Comparison of ENCODE assay signal across 9 cellular contexts in genomic region chr17:57832711-57833596, GRCh38. TPM values are rescaled to one million over a fixed set of nuclear protein-coding genes. Genes with fewer than 3 reads are reported as not detected.
A peak's percentile ranks its signal among the peaks of the same experiment; 100 is the strongest.
DNase-seq lines count a peak whose midpoint lies in the region; ATAC-seq and TF ChIP-seq lines count a peak whose summit lies in the region.
"Had no signal": no experiment of that assay in that cellular context is flagged by ENCODE, and none has a peak within 500 bp of the region (broad histone marks: within the 10 kb centered on the region; RNA-seq: fewer than 3 reads in every experiment).

No MANE protein-coding gene starts in this region.

- H3K9me3 ChIP-seq in DND-41 (ENCODE audit: insufficient read depth, low read length, severe bottlenecking) (no peaks in the 10 kb centered on the region), Peyer's patch (no peaks in the 10 kb centered on the region)

- peak overlapping the region; percentile 51 for H3K4me2 ChIP-seq in DND-41 (ENCODE audit: insufficient read depth, low read length)

- peak; percentile 98 for TF ChIP-seq CTCF in DND-41 (IDR thresholded peaks at IDR 0.05; ENCODE audit: borderline replicate concordance, extremely low read depth, low read length, poor library complexity, severe bottlenecking)
- TF ChIP-seq CTCF in Peyer's patch (IDR thresholded peaks at IDR 0.05), result peak; percentile 64 to 94 (median 81)
- TF ChIP-seq CTCF in fibroblast of the aortic adventitia (IDR thresholded peaks at IDR 0.05; ENCODE audit: insufficient read depth, low read length), result peak; percentile 87

- H3K36me3 ChIP-seq in DND-41 (ENCODE audit: insufficient read depth, low read length), result peaks cover 5% of the 10 kb centered on the region; the same call in 1 of the 2 replicates
- H3K36me3 ChIP-seq in Peyer's patch, result peaks cover 0 to 7% (median 0%) of the 10 kb centered on the region in 3 donors

- no peaks in the 10 kb centered on the region for H3K79me2 ChIP-seq in DND-41 (ENCODE audit: insufficient read depth, low read length)

- H3K4me1 ChIP-seq in DND-41 (ENCODE audit: insufficient read depth, low read length), result peaks cover 9% of the 10 kb centered on the region
- peaks cover 0 to 7% (median 0%) of the 10 kb centered on the region in 4 donors for H3K4me1 ChIP-seq in Peyer's patch

- peak overlapping the region; percentile 22; the same call in 1 of the 2 replicates for H3K9ac ChIP-seq in DND-41 (ENCODE audit: low read depth, low read length)

- peak overlapping the region; percentile 63 for H2AFZ ChIP-seq in DND-41 (ENCODE audit: low read depth, low read length)

- POLR2A ChIA-PET in naive thymus-derived CD8-positive, alpha-beta T cell (lab: Charles Lee), result interaction anchor here (0.6 kb wide), 1 partner anchor 576 kb away, joined by 4 read pairs; no protein-coding TSS in a partner anchor

- no peaks in the 10 kb centered on the region for H3K27me3 Mint-ChIP-seq in activated T-helper 1 cell treated with anti-CD3 and anti-CD28 coated beads, Interleukin-12 subunit alpha, Interleukin-12 subunit beta, Interleukin-2, Interleukin-4 antibody, amounts not matched to agents 30 ng/mL and 10 ng/mL and 1 ng/mL, durations not matched to agents 14 hours and 24 hours and 36 hours (ENCODE audit: insufficient read depth)
- no peaks in the 10 kb centered on the region for H3K27me3 Mint-ChIP-seq in naive thymus-derived CD8-positive, alpha-beta T cell
- H3K27me3 Mint-ChIP-seq in stimulated activated memory B cell treated with anti-CD40 and anti-IgM and Interleukin-4, amounts not matched to agents 10 μg/mL and 1 μg/mL and 100 μg/mL, for 72 hours, result no peaks in the 10 kb centered on the region

- DNase-seq in DND-41, result peak; percentile 68
- peak; percentile 37 for DNase-seq in KG1 (lab: John Stamatoyannopoulos, UW)
- peak; percentile 65 to 89 (median 66) for DNase-seq in Peyer's patch
- DNase-seq in activated T-helper 1 cell treated with anti-CD3 and anti-CD28 coated beads, Interleukin-12 subunit alpha, Interleukin-12 subunit beta, Interleukin-2, Interleukin-4 antibody, amounts not matched to agents 30 ng/mL and 10 ng/mL and 1 ng/mL, durations not matched to agents 14 hours and 24 hours and 36 hours (ENCODE audit: low spot score), result peak; percentile 38
- DNase-seq in fibroblast of the aortic adventitia (ENCODE audit: low read depth), result peak; percentile 81
- peak; percentile 38 to 83 (median 62) for DNase-seq in naive thymus-derived CD8-positive, alpha-beta T cell

- peak overlapping the region; percentile 19; the same call in 1 of the 2 replicates for H3K27ac ChIP-seq in DND-41 (ENCODE audit: low read length)
- H3K27ac ChIP-seq in Peyer's patch, result peak overlapping the region in 1 of 4 donors; percentile 44

- H3K4me3 ChIP-seq in DND-41 (ENCODE audit: low read depth in 1 of 2, low read length in 2 of 2), result no peak overlapping the region
- peak overlapping the region; percentile 8 to 46 (median 42) for H3K4me3 ChIP-seq in Peyer's patch
- peak overlapping the region; percentile 63 for H3K4me3 ChIP-seq in fibroblast of the aortic adventitia (ENCODE audit: low read depth, low read length)

- H3K4me1 Mint-ChIP-seq in activated T-helper 1 cell treated with anti-CD3 and anti-CD28 coated beads, Interleukin-12 subunit alpha, Interleukin-12 subunit beta, Interleukin-2, Interleukin-4 antibody, amounts not matched to agents 30 ng/mL and 10 ng/mL and 1 ng/mL, durations not matched to agents 14 hours and 24 hours and 36 hours (ENCODE audit: low read depth), result peaks cover 14% of the 10 kb centered on the region
- peaks cover 0 to 6% (median 1%) of the 10 kb centered on the region in 4 donors for H3K4me1 Mint-ChIP-seq in naive thymus-derived CD8-positive, alpha-beta T cell
- H3K4me1 Mint-ChIP-seq in stimulated activated memory B cell treated with anti-CD40 and anti-IgM and Interleukin-4, amounts not matched to agents 10 μg/mL and 1 μg/mL and 100 μg/mL, for 72 hours, result no peaks in the 10 kb centered on the region

- H3K27me3 ChIP-seq in DND-41 (ENCODE audit: insufficient read depth, low read length, poor library complexity) (no peaks in the 10 kb centered on the region), Peyer's patch (no peaks in the 10 kb centered on the region)

- H3K36me3 Mint-ChIP-seq in activated T-helper 1 cell treated with anti-CD3 and anti-CD28 coated beads, Interleukin-12 subunit alpha, Interleukin-12 subunit beta, Interleukin-2, Interleukin-4 antibody, amounts not matched to agents 30 ng/mL and 10 ng/mL and 1 ng/mL, durations not matched to agents 14 hours and 24 hours and 36 hours (ENCODE audit: low read depth), result peaks cover 6% of the 10 kb centered on the region
- peaks cover 0 to 12% (median 0%) of the 10 kb centered on the region in 3 donors for H3K36me3 Mint-ChIP-seq in naive thymus-derived CD8-positive, alpha-beta T cell
- peaks cover 7% of the 10 kb centered on the region for H3K36me3 Mint-ChIP-seq in stimulated activated memory B cell treated with anti-CD40 and anti-IgM and Interleukin-4, amounts not matched to agents 10 μg/mL and 1 μg/mL and 100 μg/mL, for 72 hours

- ATAC-seq in DND-41 (ENCODE audit: insufficient read depth, low read depth) (peak; percentile 72), HG02642 (IDR thresholded peaks at IDR 0.05; ENCODE audit: poor library complexity, unreplicated experiment) (no peak)
- peak; percentile 86 to 90 for ATAC-seq in naive thymus-derived CD8-positive, alpha-beta T cell
- peak; percentile 77 for ATAC-seq in stimulated activated memory B cell treated with anti-CD40 and anti-IgM and Interleukin-4, amounts not matched to agents 10 μg/mL and 1 μg/mL and 100 μg/mL, for 72 hours

- no peaks in the 10 kb centered on the region for H3K9me3 Mint-ChIP-seq in activated T-helper 1 cell treated with anti-CD3 and anti-CD28 coated beads, Interleukin-12 subunit alpha, Interleukin-12 subunit beta, Interleukin-2, Interleukin-4 antibody, amounts not matched to agents 30 ng/mL and 10 ng/mL and 1 ng/mL, durations not matched to agents 14 hours and 24 hours and 36 hours
- no peaks in the 10 kb centered on the region for H3K9me3 Mint-ChIP-seq in naive thymus-derived CD8-positive, alpha-beta T cell
- H3K9me3 Mint-ChIP-seq in stimulated activated memory B cell treated with anti-CD40 and anti-IgM and Interleukin-4, amounts not matched to agents 10 μg/mL and 1 μg/mL and 100 μg/mL, for 72 hours, result no peaks in the 10 kb centered on the region
- H3K9me3 Mint-ChIP-seq: dendritic cell treated with granulocyte-macrophage colony-stimulating factor and Interleukin-4, amounts not matched to agents 40 ng/mL and 50 ng/mL, for 4 days had no signal

- no peak for TF ChIP-seq POLR2A in Peyer's patch (IDR thresholded peaks at IDR 0.05)

- no peak overlapping the region for H3K27ac Mint-ChIP-seq in activated T-helper 1 cell treated with anti-CD3 and anti-CD28 coated beads, Interleukin-12 subunit alpha, Interleukin-12 subunit beta, Interleukin-2, Interleukin-4 antibody, amounts not matched to agents 30 ng/mL and 10 ng/mL and 1 ng/mL, durations not matched to agents 14 hours and 24 hours and 36 hours
- H3K27ac Mint-ChIP-seq in naive thymus-derived CD8-positive, alpha-beta T cell, result no peak overlapping the region
- no peak overlapping the region for H3K27ac Mint-ChIP-seq in stimulated activated memory B cell treated with anti-CD40 and anti-IgM and Interleukin-4, amounts not matched to agents 10 μg/mL and 1 μg/mL and 100 μg/mL, for 72 hours
- H3K27ac Mint-ChIP-seq: dendritic cell treated with granulocyte-macrophage colony-stimulating factor and Interleukin-4, amounts not matched to agents 40 ng/mL and 50 ng/mL, for 4 days had no signal

- no peak overlapping the region for H3K4me3 Mint-ChIP-seq in activated T-helper 1 cell treated with anti-CD3 and anti-CD28 coated beads, Interleukin-12 subunit alpha, Interleukin-12 subunit beta, Interleukin-2, Interleukin-4 antibody, amounts not matched to agents 30 ng/mL and 10 ng/mL and 1 ng/mL, durations not matched to agents 14 hours and 24 hours and 36 hours
- H3K4me3 Mint-ChIP-seq in naive thymus-derived CD8-positive, alpha-beta T cell, result no peak overlapping the region
- H3K4me3 Mint-ChIP-seq in stimulated activated memory B cell treated with anti-CD40 and anti-IgM and Interleukin-4, amounts not matched to agents 10 μg/mL and 1 μg/mL and 100 μg/mL, for 72 hours, result no peak overlapping the region
- H3K4me3 Mint-ChIP-seq: dendritic cell treated with granulocyte-macrophage colony-stimulating factor and Interleukin-4, amounts not matched to agents 40 ng/mL and 50 ng/mL, for 4 days had no signal

- H4K20me1 ChIP-seq in DND-41 (ENCODE audit: insufficient read depth, low read length), result no peaks in the 10 kb centered on the region

- intact Hi-C loops in activated T-helper 1 cell treated with anti-CD3 and anti-CD28 coated beads, Interleukin-12 subunit alpha, Interleukin-12 subunit beta, Interleukin-2, Interleukin-4 antibody, amounts not matched to agents 30 ng/mL and 10 ng/mL and 1 ng/mL, durations not matched to agents 14 hours and 24 hours and 36 hours (cut with micrococcal nuclease), result loop anchor here (1.0 kb wide), 1 partner anchor 702 kb away; no protein-coding TSS in a partner anchor

RNA-seq across cellular contexts. Expression of gene MRPS23, which starts 16.9 kb away (rescaled TPM):
- total RNA-seq in Peyer's patch, result 1 to 10 TPM in 3 of 4 donors, under 1 TPM in 1; 0.83 to 7.4 (median 5.2) TPM
- total RNA-seq in activated T-helper 1 cell treated with anti-CD3 and anti-CD28 coated beads, Interleukin-12 subunit alpha, Interleukin-12 subunit beta, Interleukin-2, Interleukin-4 antibody, amounts not matched to agents 30 ng/mL and 10 ng/mL and 1 ng/mL, durations not matched to agents 14 hours and 24 hours and 36 hours, result 79.6 and 87.0 TPM in 2 replicates
- total RNA-seq in fibroblast of the aortic adventitia (ENCODE audit: low replicate concordance), result 19.5 and 20.1 TPM in 2 replicates
- 10 to 100 TPM; 31.6 to 33.7 TPM for total RNA-seq in naive thymus-derived CD8-positive, alpha-beta T cell
- 10 to 100 TPM; 41.1 to 42.8 (median 41.6) TPM for polyA plus RNA-seq in naive thymus-derived CD8-positive, alpha-beta T cell

Comparison
In these comparisons a context has a peak if more than half of its experiments do, and no peak if none do; other contexts are left out.
1. H3K4me3 ChIP-seq: peak in Peyer's patch (4 of 4) and fibroblast of the aortic adventitia (single experiment); none in DND-41 (0 of 2).
2. Peak in every context shown above with its lines, with median percentiles within 50 percentile points of each other: DNase-seq and CTCF ChIP-seq.